In the genomic region with DNA sequence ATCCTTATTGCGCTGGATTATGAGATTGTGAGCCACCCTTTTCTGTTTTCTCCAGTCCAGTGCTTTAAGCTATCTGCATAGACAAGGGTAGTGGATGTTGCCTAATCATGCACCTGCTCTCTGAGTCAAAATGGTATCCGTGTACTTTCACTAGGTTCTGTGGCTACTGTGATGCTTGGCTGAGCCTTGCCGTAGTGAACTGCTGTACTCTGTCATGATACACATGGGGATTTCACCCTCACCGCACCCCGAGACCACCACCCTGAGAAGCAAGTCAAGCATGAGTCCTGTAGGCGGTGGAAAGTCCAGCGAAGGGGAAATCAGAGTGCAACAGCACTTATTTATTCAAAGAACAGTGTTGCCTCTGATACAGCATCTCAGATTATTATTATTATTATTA, we compare ENCODE assay signal across 10 cellular contexts. TPM values are rescaled to one million over a fixed set of nuclear protein-coding genes. Genes with fewer than 3 reads are reported as not detected.
DNase-seq lines count a peak whose midpoint lies in the region; ATAC-seq and TF ChIP-seq lines count a peak whose summit lies in the region.
"Had no signal": no experiment of that assay in that cellular context is flagged by ENCODE, and none has a peak within 500 bp of the region (broad histone marks: within the 10 kb centered on the region; RNA-seq: fewer than 3 reads in every experiment).

No MANE protein-coding gene starts in this region.

- no peaks in the 10 kb centered on the region for H3F3A ChIP-seq in GM23248 (ENCODE audit: insufficient read depth)

- H3K9ac ChIP-seq in GM23248, result no peak overlapping the region

- WGBS in GM23248 (ENCODE audit: low coverage in 1 of 2, low lambda C conversion rate in 2 of 2, missing lambda C conversion rate in 2 of 2), 2 experiments, result 70 to 76% methylated on average over 7 of the region's 7 CpGs

- DNase-seq in GM10266 (ENCODE audit: extremely low spot score) (peak; percentile 87), cerebellar nuclear complex (lab: John Stamatoyannopoulos, UW) (no peak), omental fat pad (ENCODE audit: low spot score) (no peak), vagina (ENCODE audit: extremely low spot score in 2 of 2) (no peak), GM23248 (no peak)
- DNase-seq in activated naive CD4-positive, alpha-beta T cell treated with anti-CD3 and anti-CD28 coated beads, Interleukin-2, amount 10 ng/mL, durations not matched to agents 7 days and 5 days, result no peak
- DNase-seq: GF-D8, MM.1S had no signal

- H3K4me3 ChIP-seq in vagina, result no peak overlapping the region
- H3K4me3 ChIP-seq in GM23248, result no peak overlapping the region

- no peak overlapping the region for H3K4me3 Mint-ChIP-seq in activated naive CD4-positive, alpha-beta T cell treated with anti-CD3 and anti-CD28 coated beads, Interleukin-2, amount 10 ng/mL, durations not matched to agents 7 days and 5 days

- CTCF ChIA-PET in activated naive CD4-positive, alpha-beta T cell treated with anti-CD3 and anti-CD28 coated beads, Interleukin-2, amount 10 ng/mL, durations not matched to agents 7 days and 5 days (lab: Charles Lee), result no interaction called here

- ATAC-seq in GM19328 (IDR thresholded peaks at IDR 0.05; ENCODE audit: unreplicated experiment), result peak; percentile 99
- ATAC-seq in HG03045 (IDR thresholded peaks at IDR 0.05; ENCODE audit: unreplicated experiment), result peak; percentile 99
- no peak for ATAC-seq in omental fat pad (ENCODE audit: low FRiP score)

- no peaks in the 10 kb centered on the region for H3K9me3 Mint-ChIP-seq in activated naive CD4-positive, alpha-beta T cell treated with anti-CD3 and anti-CD28 coated beads, Interleukin-2, amount 10 ng/mL, durations not matched to agents 7 days and 5 days

- H3K27ac ChIP-seq in vagina, result no peak overlapping the region
- H3K27ac ChIP-seq in GM23248, result no peak overlapping the region

- no peaks in the 10 kb centered on the region for H3K79me2 ChIP-seq in GM23248 (ENCODE audit: insufficient read depth)

- H3K27me3 Mint-ChIP-seq in activated naive CD4-positive, alpha-beta T cell treated with anti-CD3 and anti-CD28 coated beads, Interleukin-2, amount 10 ng/mL, durations not matched to agents 7 days and 5 days, result no peaks in the 10 kb centered on the region

- H3K27me3 ChIP-seq in vagina (no peaks in the 10 kb centered on the region), GM23248 (replicated peaks; ENCODE audit: insufficient read depth) (peaks cover 48% of the 10 kb centered on the region)

- H3K4me2 ChIP-seq in GM23248 (ENCODE audit: unreplicated experiment), result no peak overlapping the region

- no peak for TF ChIP-seq POLR2A in vagina (IDR thresholded peaks at IDR 0.05)

- H3K4me1 ChIP-seq in vagina (no peaks in the 10 kb centered on the region), GM23248 (ENCODE audit: insufficient read depth) (no peaks in the 10 kb centered on the region)

- in situ Hi-C loops in GM23248 (cut with MboI), result no loop called here

- H3K36me3 ChIP-seq in vagina, result no peaks in the 10 kb centered on the region
- no peaks in the 10 kb centered on the region for H3K36me3 ChIP-seq in GM23248 (ENCODE audit: low read depth)

- no peak for TF ChIP-seq CTCF in GM10266 (IDR thresholded peaks at IDR 0.05; ENCODE audit: control insufficient read depth, insufficient read depth, low read depth, missing control alignments)
- no peak for TF ChIP-seq CTCF in omental fat pad (IDR thresholded peaks at IDR 0.05)
- TF ChIP-seq CTCF in vagina (IDR thresholded peaks at IDR 0.05), result no peak

- peaks cover 41% of the 10 kb centered on the region for H3K36me3 Mint-ChIP-seq in activated naive CD4-positive, alpha-beta T cell treated with anti-CD3 and anti-CD28 coated beads, Interleukin-2, amount 10 ng/mL, durations not matched to agents 7 days and 5 days

- no peak overlapping the region for H2AFZ ChIP-seq in GM23248

- H3K4me1 Mint-ChIP-seq in activated naive CD4-positive, alpha-beta T cell treated with anti-CD3 and anti-CD28 coated beads, Interleukin-2, amount 10 ng/mL, durations not matched to agents 7 days and 5 days, result peaks cover 18% of the 10 kb centered on the region

- H3K9me3 ChIP-seq in vagina, result no peaks in the 10 kb centered on the region
- H3K9me3 ChIP-seq in GM23248 (ENCODE audit: low read depth), result no peaks in the 10 kb centered on the region

- no peaks in the 10 kb centered on the region for H4K20me1 ChIP-seq in GM23248 (ENCODE audit: insufficient read depth)

- intact Hi-C loops in vagina (cut with DNase I), result no loop called here

- H3K27ac Mint-ChIP-seq in activated naive CD4-positive, alpha-beta T cell treated with anti-CD3 and anti-CD28 coated beads, Interleukin-2, amount 10 ng/mL, durations not matched to agents 7 days and 5 days, result peak overlapping the region; percentile 38

- no peaks in the 10 kb centered on the region for H3K9me2 ChIP-seq in GM23248 (ENCODE audit: insufficient read depth)

RNA-seq across cellular contexts. Expression of gene ARHGAP25, which starts 55.0 kb away (rescaled TPM):
- 10 to 100 TPM in 2 of 4 donors, 1 to 10 TPM in 2; 6.1 to 40.8 (median 11.7) TPM for total RNA-seq in omental fat pad
- 9.6 TPM for total RNA-seq in vagina
- not detected in 2 replicates for total RNA-seq in GM23248 (2014; rRNA removed; shearing (Covaris generic))
- not detected in 2 replicates for polyA plus RNA-seq in GM23248 (2016; fragmentation: Nextera tagmentation; extraction: Ambion mirVana)
